In genomic region chr16:2970563-2970962, GRCh38 we compare ENCODE assay signal across 8 cellular contexts.
DNase-seq lines count a peak whose midpoint lies in the region; ATAC-seq and TF ChIP-seq lines count a peak whose summit lies in the region.

No MANE protein-coding gene starts in this region.

- ATAC-seq in memory B cell (ENCODE audit: low read depth) (no peak), HG03469 (IDR thresholded peaks at IDR 0.05; ENCODE audit: unreplicated experiment) (no peak)

- DNase-seq in AG04449 (ENCODE audit: low read depth, low spot score) (no peak), adipocyte (ENCODE audit: low read depth) (no peak), memory B cell (ENCODE audit: low spot score in 2 of 2) (no peak), HEK293T (ENCODE audit: extremely low spot score) (no peak), SHP77 treated with DMSO at 0.1 percent for 48 hours (lab: John Stamatoyannopoulos, UW) (no peak)
- DNase-seq in activated effector memory CD4-positive, alpha-beta T cell treated with Interleukin-2 at 50 U/mL for 16 hours = no peak

- CTCF ChIA-PET in AG04449 (lab: Yijun Ruan, JAX) (interaction anchor here (0.9 to 3.2 kb wide), 7 partner anchors 7 to 54 kb away, joined by 3 to 17 read pairs (median 6); no protein-coding TSS in a partner anchor), HEK293 (lab: Yijun Ruan, JAX) (interaction anchor here (0.6 to 2.0 kb wide), 9 partner anchors 8 to 187 kb away, joined by 3 to 12 read pairs (median 5); partner anchors contain the start of gene PKMYT1), HEK293T (lab: Yijun Ruan, JAX) (no interaction called here)

- no peaks in the 10 kb centered on the region for H3K9me3 ChIP-seq in HEK293 (ENCODE audit: control insufficient read depth, insufficient read depth, low read depth, low read length)
- no peaks in the 10 kb centered on the region for H3K9me3 ChIP-seq in adipocyte (ENCODE audit: control insufficient read depth, low read length)

- POLR2A ChIA-PET in AG04449 (lab: Yijun Ruan, JAX) (no interaction called here), HEK293 (lab: Yijun Ruan, JAX) (interaction anchor here (1.0 to 2.4 kb wide), 5 partner anchors 8 to 57 kb away, joined by 3 to 19 read pairs (median 9); partner anchors contain the start of genes PKMYT1 and TNFRSF12A), HEK293T (lab: Yijun Ruan, JAX) (interaction anchor here (1.0 to 2.0 kb wide), 6 partner anchors 9 to 88 kb away, joined by 3 to 40 read pairs (median 4); partner anchors contain the start of genes FLYWCH2, PKMYT1 and TNFRSF12A)

- H3K36me3 ChIP-seq in HEK293 (ENCODE audit: control insufficient read depth in 2 of 2, insufficient read depth in 1 of 2, low read length in 2 of 2) (peaks cover 0 to 48% of the 10 kb centered on the region in 2 experiments; a peak in 1 of 3 replicates), adipocyte (ENCODE audit: control insufficient read depth, insufficient read depth, low read length, severe bottlenecking) (no peaks in the 10 kb centered on the region)

- no peak overlapping the region for H3K9ac ChIP-seq in adipocyte (ENCODE audit: low read length)

- no peak overlapping the region for H3K27ac Mint-ChIP-seq in memory B cell

- no peaks in the 10 kb centered on the region for H3K9me3 Mint-ChIP-seq in memory B cell

- H3K27ac ChIP-seq in HEK293 (ENCODE audit: extremely low read depth, low read depth, low read length) = peak overlapping the region; percentile 80

- H3K4me1 ChIP-seq in HEK293 (ENCODE audit: control insufficient read depth, insufficient read depth, low read length) = peaks cover 9% of the 10 kb centered on the region
- H3K4me1 ChIP-seq in adipocyte (ENCODE audit: control insufficient read depth, insufficient read depth, low read length) = peaks cover 4% of the 10 kb centered on the region

- H3K4me1 Mint-ChIP-seq in memory B cell = peaks cover 13% of the 10 kb centered on the region

- no peak for TF ChIP-seq CTCF in AG04449 (IDR thresholded peaks at IDR 0.05; ENCODE audit: insufficient read depth, low read length, missing control alignments)
- no peak for TF ChIP-seq CTCF in HEK293 (tag by site-specific recombination; IDR thresholded peaks at IDR 0.05)

- peaks cover 11% of the 10 kb centered on the region for H3K27me3 Mint-ChIP-seq in memory B cell

- H3K4me3 Mint-ChIP-seq in memory B cell = peak overlapping the region; percentile 39

- H3K27me3 ChIP-seq in adipocyte (replicated peaks; ENCODE audit: control insufficient read depth, insufficient read depth, low read length) = peaks cover 18% of the 10 kb centered on the region

- H3K36me3 Mint-ChIP-seq in memory B cell = no peaks in the 10 kb centered on the region

- peak overlapping the region; percentile 61 for H3K4me3 ChIP-seq in AG04449 (ENCODE audit: low read depth, low read length)
- H3K4me3 ChIP-seq in HEK293 (ENCODE audit: low read depth, low read length) = peak overlapping the region; percentile 74
- peak overlapping the region; percentile 81 for H3K4me3 ChIP-seq in adipocyte (ENCODE audit: low read length)

TF ChIP-seq in HEK293, 187 proteins besides CTCF, POLR2A, EP300 and RAD21 (continues in another document):
- TF ChIP-seq PBX3 (CRISPR knock-in tag; IDR thresholded peaks at IDR 0.05) = no peak
- no peak for TF ChIP-seq ZNF169 (tag by site-specific recombination; IDR thresholded peaks at IDR 0.05)
- TF ChIP-seq REST (tag by site-specific recombination; IDR thresholded peaks at IDR 0.05) = no peak
- TF ChIP-seq ZBTB8A (tag by site-specific recombination; IDR thresholded peaks at IDR 0.05) = 0 out of 2 replicates have a peak, but pooled peaks have one; percentile 3
- no peak for TF ChIP-seq ZNF335 (tag by site-specific recombination; conservative IDR thresholded peaks at IDR 0.05)

TF ChIP-seq in HEK293T, 16 proteins besides CTCF, POLR2A, EP300 and RAD21:
- no peak for TF ChIP-seq SP1 (IDR thresholded peaks at IDR 0.05)
TF ChIP-seq in HEK293T: peak in this region for 0.
